ENCODE assay signal across 26 cellular contexts in the genomic region with DNA sequence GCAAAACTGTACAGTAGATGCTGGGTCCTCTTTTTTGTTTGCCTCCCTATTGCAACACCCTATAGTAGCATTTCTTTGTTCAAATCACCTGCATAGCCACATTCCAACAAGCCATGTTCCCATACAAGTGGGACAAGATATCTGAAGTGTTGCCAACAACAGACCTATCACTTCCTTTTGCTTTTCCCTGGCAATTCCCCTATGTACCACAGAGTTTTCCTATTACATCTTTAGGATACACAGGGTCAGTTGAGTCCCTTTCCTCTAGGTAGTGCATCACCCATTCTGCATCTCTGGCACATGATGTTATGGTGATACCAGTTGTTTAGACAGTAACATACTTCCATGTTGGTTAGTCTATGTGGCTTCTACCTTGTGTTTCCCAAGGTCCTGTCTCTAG.
DNase-seq lines count a peak whose midpoint lies in the region; FAIRE-seq and TF ChIP-seq lines count a peak whose summit lies in the region.
"Had no signal": no experiment of that assay in that cellular context is flagged by ENCODE, and none has a peak within 500 bp of the region (broad histone marks: within the 10 kb centered on the region; RNA-seq: fewer than 3 reads in every experiment).

No MANE protein-coding gene starts in this region.

- H3K4me2 ChIP-seq in H1 (ENCODE audit: insufficient read depth in 1 of 2, low read depth in 2 of 2, low read length in 2 of 2) (no peak overlapping the region), OCI-LY7 (ENCODE audit: low read length) (no peak overlapping the region)
- H3K4me2 ChIP-seq: BLaER1 had no signal

- no peak overlapping the region for H3K4me3 ChIP-seq in bronchial epithelial cell (ENCODE audit: low read depth, low read length)
- H3K4me3 ChIP-seq in H1 (ENCODE audit: extremely low read depth in 1 of 4, insufficient read depth in 2 of 4, low read depth in 3 of 4, low read length in 4 of 4), result no peak overlapping the region
- H3K4me3 ChIP-seq in OCI-LY7 (ENCODE audit: low read depth, low read length, poor library complexity, severe bottlenecking), result no peak overlapping the region
- H3K4me3 ChIP-seq: BLaER1, GM12878 had no signal

- no TSS peak for BruUV-seq in OCI-LY7 (replicated peaks; lab: Mats Ljungman, UMichigan)

- TF ChIP-seq CTCF in bronchial epithelial cell (IDR thresholded peaks at IDR 0.05; ENCODE audit: insufficient read depth, low read length, severe bottlenecking) (no peak), H1 (IDR thresholded peaks at IDR 0.05; ENCODE audit: control extremely low read depth in 1 of 3, insufficient read depth in 1 of 3, low read depth in 1 of 3, low read length in 3 of 3) (no peak), OCI-LY7 (conservative IDR thresholded peaks at IDR 0.05; ENCODE audit: low read length) (no peak)

- no peak for TF ChIP-seq POLR2A in H1 (IDR thresholded peaks at IDR 0.05; ENCODE audit: control extremely low read depth in 1 of 2, low read depth in 2 of 2, low read length in 2 of 2)

- H3K27ac ChIP-seq in H1 (ENCODE audit: low read depth, low read length) (no peak overlapping the region), OCI-LY7 (ENCODE audit: low read depth, low read length, poor library complexity, severe bottlenecking) (no peak overlapping the region)
- H3K27ac ChIP-seq: BLaER1 had no signal

- no peak overlapping the region for H3K14ac ChIP-seq in H1 (ENCODE audit: insufficient read length)

- H2AK5ac ChIP-seq in H1 (ENCODE audit: low read depth, low read length), result no peak overlapping the region

- H3K79me1 ChIP-seq in H1 (ENCODE audit: low read depth, low read length), result no peaks in the 10 kb centered on the region

- no peak overlapping the region for H2BK5ac ChIP-seq in H1 (ENCODE audit: low read depth, low read length)

- POLR2A ChIA-PET in H1 (lab: Charles Lee; ENCODE audit: partially characterized antibody) (no interaction called here), OCI-LY7 (lab: Charles Lee) (interaction anchor here (0.8 kb wide), 1 partner anchor 18 kb away, joined by 3 read pairs; no protein-coding TSS in a partner anchor)

- no peak overlapping the region for H3K23ac ChIP-seq in H1 (ENCODE audit: insufficient read length)

- H2AFZ ChIP-seq in H1 (ENCODE audit: low read length) (0 out of 2 replicates have a peak overlapping the region, but pooled peaks have one; percentile 51), OCI-LY7 (ENCODE audit: low read length) (no peak overlapping the region)

- H3K27me3 ChIP-seq in bronchial epithelial cell (ENCODE audit: control insufficient read depth, insufficient read depth, low read length) (no peaks in the 10 kb centered on the region), H1 (replicated peaks in 1 of 4; ENCODE audit: control insufficient read depth in 3 of 4, extremely low read depth in 1 of 4, insufficient read depth in 3 of 4, low read length in 3 of 4) (no peaks in the 10 kb centered on the region)
- H3K27me3 ChIP-seq: BE2C, BLaER1 had no signal

- H3K9ac ChIP-seq in H1 (replicated peaks in 1 of 4; ENCODE audit: extremely low read depth in 1 of 4, low read depth in 3 of 4, low read length in 3 of 4), result no peak overlapping the region
- H3K9ac ChIP-seq: BLaER1 had no signal

- H3K9me3 ChIP-seq in H1 (ENCODE audit: insufficient read depth in 2 of 2, low read depth in 1 of 2, low read length in 1 of 2) (no peaks in the 10 kb centered on the region), OCI-LY7 (ENCODE audit: low read length) (no peaks in the 10 kb centered on the region)
- H3K9me3 ChIP-seq: BE2C, BLaER1 had no signal

- H3K4me1 ChIP-seq in H1 (replicated peaks in 1 of 4; ENCODE audit: control insufficient read depth in 3 of 4, insufficient read depth in 4 of 4, low read length in 3 of 4), result no peaks in the 10 kb centered on the region
- no peaks in the 10 kb centered on the region for H3K4me1 ChIP-seq in OCI-LY7 (ENCODE audit: insufficient read depth, low read length, poor library complexity, severe bottlenecking)
- H3K4me1 ChIP-seq: BE2C had no signal

- no peak overlapping the region for H3K4ac ChIP-seq in H1 (replicated peaks; ENCODE audit: insufficient read length, low read depth, low read length)

- H2BK15ac ChIP-seq in H1 (ENCODE audit: low read length), result no peak overlapping the region

- H3K79me2 ChIP-seq in H1 (ENCODE audit: control insufficient read depth in 1 of 2, insufficient read depth in 2 of 2, low read length in 2 of 2), result no peaks in the 10 kb centered on the region
- H3K79me2 ChIP-seq in OCI-LY7 (ENCODE audit: insufficient read depth, low read depth, low read length), result no peaks in the 10 kb centered on the region

- H3K9me2 ChIP-seq in OCI-LY7 (ENCODE audit: insufficient read depth, low read length), result no peaks in the 10 kb centered on the region

- FAIRE-seq in HTR-8/SVneo (lab: Jason Lieb, UNC) (peak; percentile 33), bronchial epithelial cell (lab: Jason Lieb, UNC) (peak; percentile 80), H1 (lab: Jason Lieb, UNC) (no peak)
- FAIRE-seq: A204.1, GM12878, GM12892, GM18507 had no signal

- no peaks in the 10 kb centered on the region for H3K36me3 ChIP-seq in bronchial epithelial cell (ENCODE audit: control insufficient read depth, insufficient read depth, low read length)
- H3K36me3 ChIP-seq in H1 (ENCODE audit: control insufficient read depth in 2 of 4, insufficient read depth in 4 of 4, low read length in 3 of 4), result no peaks in the 10 kb centered on the region
- no peaks in the 10 kb centered on the region for H3K36me3 ChIP-seq in OCI-LY7 (ENCODE audit: insufficient read depth, low read length)
- H3K36me3 ChIP-seq: BE2C, BLaER1 had no signal

- no peak overlapping the region for H4K8ac ChIP-seq in H1 (ENCODE audit: extremely low read depth, insufficient read depth, low read length)

- no peak for TF ChIP-seq EP300 in H1 (IDR thresholded peaks at IDR 0.05; ENCODE audit: borderline replicate concordance in 1 of 2, low read depth in 2 of 2, low read length in 2 of 2)

- no peaks in the 10 kb centered on the region for H3K23me2 ChIP-seq in H1 (ENCODE audit: low read depth, low read length)

- H2BK20ac ChIP-seq in H1 (ENCODE audit: low read length), result no peak overlapping the region

- no peak for TF ChIP-seq RAD21 in H1 (IDR thresholded peaks at IDR 0.05 in 1 of 2, conservative IDR thresholded peaks at IDR 0.05 in 1 of 2; ENCODE audit: low read depth in 2 of 2, low read length in 2 of 2)

- intact Hi-C loops in OCI-LY7 (cut with micrococcal nuclease; ENCODE audit: unreplicated experiment), result no loop called here

- no peak overlapping the region for H3K56ac ChIP-seq in H1 (replicated peaks; ENCODE audit: insufficient read length, low read depth, low read length)

- H4K20me1 ChIP-seq in H1 (replicated peaks in 1 of 2; ENCODE audit: control insufficient read depth in 1 of 2, insufficient read depth in 2 of 2, low read length in 2 of 2), result no peaks in the 10 kb centered on the region
- no peaks in the 10 kb centered on the region for H4K20me1 ChIP-seq in OCI-LY7 (ENCODE audit: insufficient read depth, low read length)
- H4K20me1 ChIP-seq: BLaER1 had no signal

- H4K5ac ChIP-seq in H1 (ENCODE audit: insufficient read length, low read depth, low read length), result no peak overlapping the region

- CTCF ChIA-PET in H1 (lab: Charles Lee; ENCODE audit: partially characterized antibody) (interaction anchor here (1.0 to 1.7 kb wide), 2 partner anchors 9 to 90 kb away, joined by 3 to 4 read pairs; no protein-coding TSS in a partner anchor), OCI-LY7 (lab: Charles Lee; ENCODE audit: unreplicated experiment) (no interaction called here)

- H2BK120ac ChIP-seq in H1 (replicated peaks; ENCODE audit: low read depth, low read length), result no peak overlapping the region

- DNase-seq in HTR-8/SVneo (ENCODE audit: insufficient read length, low spot score), result no peak
- no peak for DNase-seq in bronchial epithelial cell (ENCODE audit: low read depth)
- no peak for DNase-seq in H1 (ENCODE audit: low read depth in 1 of 2, low spot score in 2 of 2)
- DNase-seq in OCI-LY7 (ENCODE audit: low spot score), result no peak
- DNase-seq in NCI-H526 (lab: John Stamatoyannopoulos, UW), result no peak
- no peak for DNase-seq in Kasumi-1 (lab: John Stamatoyannopoulos, UW)
- DNase-seq: 8988T; ACHN; BE2C; C1 segment of cervical spinal cord; CD4-positive, alpha-beta memory T cell; CD4-positive, CD25-positive, alpha-beta regulatory T cell; CD8-positive, alpha-beta memory T cell; COR-L47; DMS 273 treated with DMSO at 0.1 percent for 48 hours; DMS153; DMS53; DMS79; DND-41; EL; GDM1 had no signal

- no peak overlapping the region for H2BK12ac ChIP-seq in H1 (ENCODE audit: low read depth, low read length)

- no peak overlapping the region for H3K18ac ChIP-seq in H1 (ENCODE audit: extremely low read depth, low read length)

- H4K91ac ChIP-seq in H1 (replicated peaks; ENCODE audit: insufficient read length, low read length), result no peak overlapping the region

TF ChIP-seq in H1, 55 proteins besides CTCF, POLR2A, EP300 and RAD21:
- TF ChIP-seq SAP30 (IDR thresholded peaks at IDR 0.05; ENCODE audit: insufficient read depth, insufficient replicate concordance, low read length), result no peak
- no peak for TF ChIP-seq CBX8 (IDR thresholded peaks at IDR 0.05; ENCODE audit: borderline replicate concordance, low read depth, low read length)
- TF ChIP-seq TCF12 (IDR thresholded peaks at IDR 0.05; ENCODE audit: low read depth, low read length), result no peak
- TF ChIP-seq MAFK (IDR thresholded peaks at IDR 0.05; ENCODE audit: low read depth, low read length), result no peak
- TF ChIP-seq KDM4A (IDR thresholded peaks at IDR 0.05; ENCODE audit: low read depth, low read length, severe bottlenecking), result no peak
TF ChIP-seq in H1: peak in this region for 0.
